8 cellular contexts compared by ENCODE assay signal in the genomic region with DNA sequence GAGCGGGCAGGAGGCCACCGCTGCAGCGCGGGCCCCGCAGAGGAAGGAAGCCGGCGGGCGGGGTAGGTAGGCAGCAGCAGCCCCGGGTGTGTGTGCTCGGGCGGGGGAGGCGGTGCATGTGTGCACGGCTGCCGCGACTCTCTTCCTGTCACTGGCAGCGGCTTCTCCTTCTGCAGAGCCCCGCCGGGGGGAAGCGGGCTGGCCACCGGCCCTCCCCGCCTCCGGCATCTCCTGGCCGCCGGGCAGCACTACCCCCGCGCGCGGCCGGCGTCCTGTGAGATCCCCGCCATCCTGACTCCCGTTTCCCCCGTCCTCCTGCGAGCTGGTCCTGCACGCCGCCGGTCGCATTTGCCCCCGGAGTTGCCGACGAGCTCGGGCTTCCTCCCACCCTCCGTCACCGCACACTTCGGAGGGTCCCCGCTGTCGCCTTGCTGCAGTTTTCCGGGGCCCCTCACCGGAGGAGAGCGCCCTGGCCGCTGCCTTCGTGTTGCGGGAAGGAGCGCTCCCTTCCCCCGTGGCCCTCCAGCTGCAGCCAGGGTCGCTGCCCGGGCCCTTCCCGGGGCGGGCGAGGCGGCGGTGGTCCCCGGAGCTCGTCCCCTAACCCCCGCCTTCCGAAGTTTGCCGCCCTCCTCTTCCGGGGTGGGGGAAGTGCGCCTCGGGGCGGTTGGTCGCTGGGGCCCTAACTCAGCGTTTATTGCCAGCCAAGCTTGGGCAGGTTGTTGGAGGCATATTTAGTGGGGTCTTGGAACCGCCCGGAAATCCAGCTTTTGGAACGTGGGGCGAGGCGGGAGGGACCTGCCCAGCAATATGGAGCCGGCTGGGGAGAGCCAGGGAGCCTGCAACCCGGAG. TPM values are rescaled to one million over a fixed set of nuclear protein-coding genes. Genes with fewer than 3 reads are reported as not detected.
DNase-seq lines count a peak whose midpoint lies in the region; ATAC-seq and TF ChIP-seq lines count a peak whose summit lies in the region.

No MANE protein-coding gene starts in this region.

- H3K27ac ChIP-seq in colonic mucosa, result peak overlapping the region; percentile 95

- intact Hi-C loops in colonic mucosa (cut with DNase I), result no loop called here

- ATAC-seq in HG02973 (IDR thresholded peaks at IDR 0.05; ENCODE audit: unreplicated experiment), result peak; percentile 43

- no peak for TF ChIP-seq CTCF in colonic mucosa (IDR thresholded peaks at IDR 0.05)

- no peaks in the 10 kb centered on the region for H3K4me1 ChIP-seq in colonic mucosa

- DNase-seq in NCI-H446 (lab: John Stamatoyannopoulos, UW) (peak; percentile 11 to 64), NCI-H446 treated with DMSO at 0.1 percent for 48 hours (lab: John Stamatoyannopoulos, UW) (no peak), NCI-H2171 treated with DMSO at 0.1 percent for 48 hours (lab: John Stamatoyannopoulos, UW) (peak; percentile 75), colonic mucosa (peak; percentile 80), medulla oblongata (ENCODE audit: extremely low spot score) (peak; percentile 63)
- DNase-seq in activated CD4-positive, alpha-beta T cell treated with anti-CD3 and anti-CD28 coated beads for 24 hours (ENCODE audit: low read depth in 2 of 2), result peak; percentile 20 to 44
- peak; percentile 26 for DNase-seq in stimulated activated CD8-positive, alpha-beta memory T cell treated with anti-CD3 and anti-CD28 coated beads, Interleukin-15, amount 100 ng/mL, for 24 hours (ENCODE audit: low read depth)

- H3K4me3 ChIP-seq in colonic mucosa, result peak overlapping the region; percentile 96

- no peaks in the 10 kb centered on the region for H3K9me3 ChIP-seq in colonic mucosa

- H3K9ac ChIP-seq in colonic mucosa (ENCODE audit: low read depth in 2 of 2, low read length in 2 of 2), result peak overlapping the region; percentile 93

- no peaks in the 10 kb centered on the region for H3K27me3 ChIP-seq in colonic mucosa

- H3K36me3 ChIP-seq in colonic mucosa, result no peaks in the 10 kb centered on the region

RNA-seq across cellular contexts. Expression of gene PIK3R1, which starts 0.6 kb away (rescaled TPM):
- total RNA-seq in colonic mucosa, result 10 to 100 TPM; 42.9 to 58.1 TPM
